1 cellular context compared by ENCODE assay signal in the genomic region with DNA sequence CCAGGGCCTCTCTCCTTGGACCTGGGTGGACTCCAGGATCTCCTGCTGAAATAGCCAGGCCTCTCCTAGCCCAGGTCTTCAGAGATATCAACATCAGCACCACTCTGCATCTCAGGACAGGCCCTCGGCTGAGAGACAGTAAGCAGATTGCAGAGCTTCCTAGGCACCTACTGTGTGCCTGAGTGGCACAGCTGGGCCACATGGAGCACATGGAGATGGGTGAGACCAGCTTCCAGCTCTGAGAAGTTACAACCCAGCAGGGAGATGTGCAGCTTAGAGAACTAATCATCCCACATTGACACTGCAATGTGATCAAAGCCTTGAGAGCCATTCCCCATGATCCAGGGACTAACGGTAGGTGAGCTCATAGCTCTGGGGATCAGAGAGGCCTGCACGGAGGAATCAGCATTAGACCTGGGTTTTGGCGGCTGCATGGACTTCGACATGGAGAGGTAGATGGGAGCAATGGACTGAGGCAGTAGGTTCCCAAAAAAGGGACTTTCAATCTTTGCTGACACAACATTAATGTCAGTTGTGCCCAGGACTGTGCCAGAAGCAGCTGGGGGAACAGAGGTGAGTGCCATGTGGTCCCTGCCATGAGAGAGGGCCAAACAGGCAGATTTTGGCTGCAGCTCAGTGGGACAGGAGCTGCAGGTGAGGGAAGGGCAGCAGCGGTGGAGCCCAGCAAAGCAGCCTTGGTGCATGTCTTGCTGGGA.
TF ChIP-seq lines count a peak whose summit lies in the region.

No MANE protein-coding gene starts in this region.

TF ChIP-seq in GM23338, 12 proteins besides CTCF, POLR2A, EP300 and RAD21 (continued from another document):
- TF ChIP-seq, protein P1, sequence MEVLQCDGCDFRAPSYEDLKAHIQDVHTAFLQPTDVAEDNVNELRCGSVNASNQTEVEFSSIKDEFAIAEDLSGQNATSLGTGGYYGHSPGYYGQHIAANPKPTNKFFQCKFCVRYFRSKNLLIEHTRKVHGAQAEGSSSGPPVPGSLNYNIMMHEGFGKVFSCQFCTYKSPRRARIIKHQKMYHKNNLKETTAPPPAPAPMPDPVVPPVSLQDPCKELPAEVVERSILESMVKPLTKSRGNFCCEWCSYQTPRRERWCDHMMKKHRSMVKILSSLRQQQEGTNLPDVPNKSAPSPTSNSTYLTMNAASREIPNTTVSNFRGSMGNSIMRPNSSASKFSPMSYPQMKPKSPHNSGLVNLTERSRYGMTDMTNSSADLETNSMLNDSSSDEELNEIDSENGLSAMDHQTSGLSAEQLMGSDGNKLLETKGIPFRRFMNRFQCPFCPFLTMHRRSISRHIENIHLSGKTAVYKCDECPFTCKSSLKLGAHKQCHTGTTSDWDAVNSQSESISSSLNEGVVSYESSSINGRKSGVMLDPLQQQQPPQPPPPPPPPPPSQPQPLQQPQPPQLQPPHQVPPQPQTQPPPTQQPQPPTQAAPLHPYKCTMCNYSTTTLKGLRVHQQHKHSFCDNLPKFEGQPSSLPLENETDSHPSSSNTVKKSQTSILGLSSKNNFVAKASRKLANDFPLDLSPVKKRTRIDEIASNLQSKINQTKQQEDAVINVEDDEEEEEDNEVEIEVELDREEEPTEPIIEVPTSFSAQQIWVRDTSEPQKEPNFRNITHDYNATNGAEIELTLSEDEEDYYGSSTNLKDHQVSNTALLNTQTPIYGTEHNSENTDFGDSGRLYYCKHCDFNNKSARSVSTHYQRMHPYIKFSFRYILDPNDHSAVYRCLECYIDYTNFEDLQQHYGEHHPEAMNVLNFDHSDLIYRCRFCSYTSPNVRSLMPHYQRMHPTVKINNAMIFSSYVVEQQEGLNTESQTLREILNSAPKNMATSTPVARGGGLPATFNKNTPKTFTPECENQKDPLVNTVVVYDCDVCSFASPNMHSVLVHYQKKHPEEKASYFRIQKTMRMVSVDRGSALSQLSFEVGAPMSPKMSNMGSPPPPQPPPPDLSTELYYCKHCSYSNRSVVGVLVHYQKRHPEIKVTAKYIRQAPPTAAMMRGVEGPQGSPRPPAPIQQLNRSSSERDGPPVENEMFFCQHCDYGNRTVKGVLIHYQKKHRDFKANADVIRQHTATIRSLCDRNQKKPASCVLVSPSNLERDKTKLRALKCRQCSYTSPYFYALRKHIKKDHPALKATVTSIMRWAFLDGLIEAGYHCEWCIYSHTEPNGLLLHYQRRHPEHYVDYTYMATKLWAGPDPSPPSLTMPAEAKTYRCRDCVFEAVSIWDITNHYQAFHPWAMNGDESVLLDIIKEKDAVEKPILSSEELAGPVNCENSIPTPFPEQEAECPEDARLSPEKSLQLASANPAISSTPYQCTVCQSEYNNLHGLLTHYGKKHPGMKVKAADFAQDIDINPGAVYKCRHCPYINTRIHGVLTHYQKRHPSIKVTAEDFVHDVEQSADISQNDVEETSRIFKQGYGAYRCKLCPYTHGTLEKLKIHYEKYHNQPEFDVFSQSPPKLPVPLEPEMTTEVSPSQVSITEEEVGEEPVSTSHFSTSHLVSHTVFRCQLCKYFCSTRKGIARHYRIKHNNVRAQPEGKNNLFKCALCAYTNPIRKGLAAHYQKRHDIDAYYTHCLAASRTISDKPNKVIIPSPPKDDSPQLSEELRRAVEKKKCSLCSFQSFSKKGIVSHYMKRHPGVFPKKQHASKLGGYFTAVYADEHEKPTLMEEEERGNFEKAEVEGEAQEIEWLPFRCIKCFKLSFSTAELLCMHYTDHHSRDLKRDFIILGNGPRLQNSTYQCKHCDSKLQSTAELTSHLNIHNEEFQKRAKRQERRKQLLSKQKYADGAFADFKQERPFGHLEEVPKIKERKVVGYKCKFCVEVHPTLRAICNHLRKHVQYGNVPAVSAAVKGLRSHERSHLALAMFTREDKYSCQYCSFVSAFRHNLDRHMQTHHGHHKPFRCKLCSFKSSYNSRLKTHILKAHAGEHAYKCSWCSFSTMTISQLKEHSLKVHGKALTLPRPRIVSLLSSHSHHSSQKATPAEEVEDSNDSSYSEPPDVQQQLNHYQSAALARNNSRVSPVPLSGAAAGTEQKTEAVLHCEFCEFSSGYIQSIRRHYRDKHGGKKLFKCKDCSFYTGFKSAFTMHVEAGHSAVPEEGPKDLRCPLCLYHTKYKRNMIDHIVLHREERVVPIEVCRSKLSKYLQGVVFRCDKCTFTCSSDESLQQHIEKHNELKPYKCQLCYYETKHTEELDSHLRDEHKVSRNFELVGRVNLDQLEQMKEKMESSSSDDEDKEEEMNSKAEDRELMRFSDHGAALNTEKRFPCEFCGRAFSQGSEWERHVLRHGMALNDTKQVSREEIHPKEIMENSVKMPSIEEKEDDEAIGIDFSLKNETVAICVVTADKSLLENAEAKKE (CRISPR knock-in tag; IDR thresholded peaks at IDR 0.05): no peak
- TF ChIP-seq CREB1 (CRISPR knock-in tag; IDR thresholded peaks at IDR 0.05; ENCODE audit: low read depth) (no peak), EZH2phosphoT487 (IDR thresholded peaks at IDR 0.05; ENCODE audit: unreplicated experiment) (no peak), EZH2 (IDR thresholded peaks at IDR 0.05; ENCODE audit: low read depth, unreplicated experiment) (no peak)
